ENCODE assay signal across 12 cellular contexts in the genomic region with DNA sequence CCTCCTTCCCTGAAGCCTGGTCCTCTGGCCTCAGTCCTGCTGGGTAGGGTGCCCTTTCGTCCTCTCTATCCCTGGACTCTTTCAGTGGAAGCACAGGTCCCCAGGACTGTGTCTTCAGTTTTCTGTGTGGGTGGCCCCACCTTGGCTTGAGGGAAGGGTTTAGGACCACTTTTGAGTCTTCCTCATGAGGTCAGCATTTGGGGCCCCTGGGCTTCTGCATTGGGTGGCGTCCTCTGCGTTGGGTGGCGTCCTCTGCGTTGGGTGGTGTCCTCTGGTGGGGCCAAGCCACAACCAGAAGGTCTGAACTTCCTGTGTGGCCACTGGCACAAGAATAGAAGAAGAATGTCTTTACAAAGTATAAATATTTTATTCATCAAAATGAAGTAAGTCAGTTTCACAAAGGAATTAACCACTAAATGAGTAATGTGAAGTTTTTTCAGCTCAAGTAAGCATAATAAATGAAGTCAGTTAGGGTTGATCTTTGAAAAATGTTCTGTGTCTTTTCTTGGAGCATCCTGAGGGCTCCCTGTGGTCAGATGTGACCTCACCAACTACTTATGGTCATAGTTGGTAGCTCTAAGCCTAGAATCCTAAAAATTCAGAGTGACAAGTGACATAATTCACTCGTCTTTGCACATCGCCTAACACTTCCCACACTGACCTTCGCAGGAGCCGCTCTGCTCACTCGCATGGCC. TPM values are rescaled to one million over a fixed set of nuclear protein-coding genes. Genes with fewer than 3 reads are reported as not detected.
DNase-seq lines count a peak whose midpoint lies in the region; ATAC-seq, FAIRE-seq and TF ChIP-seq lines count a peak whose summit lies in the region.
"Had no signal": no experiment of that assay in that cellular context is flagged by ENCODE, and none has a peak within 500 bp of the region (broad histone marks: within the 10 kb centered on the region; RNA-seq: fewer than 3 reads in every experiment).

No MANE protein-coding gene starts in this region.

- H3K4me1 Mint-ChIP-seq in activated naive CD4-positive, alpha-beta T cell treated with anti-CD3 and anti-CD28 coated beads for 36 hours (ENCODE audit: low read depth): no peaks in the 10 kb centered on the region
- peaks cover 21% of the 10 kb centered on the region for H3K4me1 Mint-ChIP-seq in chondrocyte (ENCODE audit: low read depth)
- no peaks in the 10 kb centered on the region for H3K4me1 Mint-ChIP-seq in activated CD8-positive, alpha-beta memory T cell treated with anti-CD3 and anti-CD28 coated beads, Interleukin-2, amount 10 ng/mL, durations not matched to agents 7 days and 5 days

- FAIRE-seq in small intestine (lab: Jason Lieb, UNC): no peak
- FAIRE-seq: A204.1, TTC549 had no signal

- intact Hi-C loops in activated naive CD4-positive, alpha-beta T cell treated with anti-CD3 and anti-CD28 coated beads for 36 hours (cut with micrococcal nuclease): no loop called here
- intact Hi-C loops in lower lobe of right lung (cut with DNase I) (no loop called here), aorta (cut with DNase I) (no loop called here)

- WGBS in aorta, 2 donors: 45 to 49% methylated on average over 10 of the region's 10 CpGs
- WGBS in small intestine, 3 donors: 78 to 91% (median 88%) methylated on average over 10 of the region's 10 CpGs

- ATAC-seq in lower lobe of right lung: peak; percentile 21 to 56
- ATAC-seq in aorta (ENCODE audit: low FRiP score): no peak
- ATAC-seq in HG03442 (IDR thresholded peaks at IDR 0.05; ENCODE audit: unreplicated experiment): no peak
- ATAC-seq in activated CD8-positive, alpha-beta memory T cell treated with anti-CD3 and anti-CD28 coated beads, Interleukin-2, amount 10 ng/mL, durations not matched to agents 7 days and 5 days: no peak

- DNase-seq in activated naive CD4-positive, alpha-beta T cell treated with anti-CD3 and anti-CD28 coated beads for 36 hours: peak; percentile 2
- DNase-seq in activated naive CD4-positive, alpha-beta T cell (lab: John Stamatoyannopoulos, UW): no peak
- DNase-seq in chondrocyte (ENCODE audit: low spot score): no peak
- DNase-seq in lower lobe of right lung: peak; percentile 48
- DNase-seq in aorta: peak in 1 of 2 donors; percentile 82
- no peak for DNase-seq in small intestine
- DNase-seq in activated CD8-positive, alpha-beta memory T cell treated with anti-CD3 and anti-CD28 coated beads, Interleukin-2, amount 10 ng/mL, durations not matched to agents 7 days and 5 days: no peak
- DNase-seq: activated T-cell treated with anti-CD3 and anti-CD28 coated beads, Interleukin-2, amount 50 U/mL, for 1 hour had no signal

- H3K9me3 ChIP-seq in lower lobe of right lung (no peaks in the 10 kb centered on the region), aorta (ENCODE audit: control insufficient read depth, low read length) (no peaks in the 10 kb centered on the region), small intestine (ENCODE audit: control insufficient read depth, low read depth) (no peaks in the 10 kb centered on the region)

- H3K27ac ChIP-seq in lower lobe of right lung (no peak overlapping the region), aorta (ENCODE audit: low read depth in 1 of 2, low read length in 2 of 2) (peak overlapping the region; percentile 61 to 79), small intestine (ENCODE audit: low read depth in 1 of 2, low read length in 1 of 2) (no peak overlapping the region)

- H3K27me3 ChIP-seq in lower lobe of right lung (ENCODE audit: low read depth) (no peaks in the 10 kb centered on the region), aorta (ENCODE audit: control insufficient read depth in 1 of 2, insufficient read depth in 2 of 2, low read length in 1 of 2) (no peaks in the 10 kb centered on the region), small intestine (ENCODE audit: control insufficient read depth in 2 of 2, insufficient read depth in 2 of 2, low read length in 2 of 2) (no peaks in the 10 kb centered on the region)

- no peaks in the 10 kb centered on the region for H3K9me3 Mint-ChIP-seq in activated naive CD4-positive, alpha-beta T cell treated with anti-CD3 and anti-CD28 coated beads for 36 hours
- H3K9me3 Mint-ChIP-seq in chondrocyte (ENCODE audit: low read depth): peaks cover 8% of the 10 kb centered on the region
- no peaks in the 10 kb centered on the region for H3K9me3 Mint-ChIP-seq in activated CD8-positive, alpha-beta memory T cell treated with anti-CD3 and anti-CD28 coated beads, Interleukin-2, amount 10 ng/mL, durations not matched to agents 7 days and 5 days (ENCODE audit: low read depth)

- H3K27ac Mint-ChIP-seq in activated naive CD4-positive, alpha-beta T cell treated with anti-CD3 and anti-CD28 coated beads for 36 hours: no peak overlapping the region
- H3K27ac Mint-ChIP-seq in chondrocyte (ENCODE audit: unreplicated experiment): peak overlapping the region; percentile 84
- no peak overlapping the region for H3K27ac Mint-ChIP-seq in activated CD8-positive, alpha-beta memory T cell treated with anti-CD3 and anti-CD28 coated beads, Interleukin-2, amount 10 ng/mL, durations not matched to agents 7 days and 5 days

- TF ChIP-seq CTCF in chondrocyte (IDR thresholded peaks at IDR 0.05) (no peak), lower lobe of right lung (IDR thresholded peaks at IDR 0.05) (no peak)

- CTCF ChIA-PET in activated naive CD4-positive, alpha-beta T cell treated with anti-CD3 and anti-CD28 coated beads for 36 hours (lab: Charles Lee): no interaction called here
- CTCF ChIA-PET in activated CD8-positive, alpha-beta memory T cell treated with anti-CD3 and anti-CD28 coated beads, Interleukin-2, amount 10 ng/mL, durations not matched to agents 7 days and 5 days (lab: Charles Lee): no interaction called here

- H3K4me3 Mint-ChIP-seq in activated naive CD4-positive, alpha-beta T cell treated with anti-CD3 and anti-CD28 coated beads for 36 hours: no peak overlapping the region
- H3K4me3 Mint-ChIP-seq in chondrocyte (ENCODE audit: unreplicated experiment): no peak overlapping the region
- no peak overlapping the region for H3K4me3 Mint-ChIP-seq in activated CD8-positive, alpha-beta memory T cell treated with anti-CD3 and anti-CD28 coated beads, Interleukin-2, amount 10 ng/mL, durations not matched to agents 7 days and 5 days

- H3K36me3 Mint-ChIP-seq in activated naive CD4-positive, alpha-beta T cell treated with anti-CD3 and anti-CD28 coated beads for 36 hours (ENCODE audit: low read depth): no peaks in the 10 kb centered on the region
- H3K36me3 Mint-ChIP-seq in chondrocyte (ENCODE audit: low read depth): peaks cover 4% of the 10 kb centered on the region
- H3K36me3 Mint-ChIP-seq in activated CD8-positive, alpha-beta memory T cell treated with anti-CD3 and anti-CD28 coated beads, Interleukin-2, amount 10 ng/mL, durations not matched to agents 7 days and 5 days: no peaks in the 10 kb centered on the region

- H3K4me1 ChIP-seq in lower lobe of right lung (peaks cover 16% of the 10 kb centered on the region), aorta (ENCODE audit: control insufficient read depth in 1 of 2, insufficient read depth in 2 of 2, low read length in 2 of 2) (no peaks in the 10 kb centered on the region), small intestine (ENCODE audit: control insufficient read depth in 2 of 2, insufficient read depth in 1 of 2, low read depth in 1 of 2, low read length in 1 of 2) (no peaks in the 10 kb centered on the region)

- H3K27me3 Mint-ChIP-seq in activated naive CD4-positive, alpha-beta T cell treated with anti-CD3 and anti-CD28 coated beads for 36 hours (ENCODE audit: low read depth): no peaks in the 10 kb centered on the region
- H3K27me3 Mint-ChIP-seq in chondrocyte (ENCODE audit: low read depth): no peaks in the 10 kb centered on the region
- no peaks in the 10 kb centered on the region for H3K27me3 Mint-ChIP-seq in activated CD8-positive, alpha-beta memory T cell treated with anti-CD3 and anti-CD28 coated beads, Interleukin-2, amount 10 ng/mL, durations not matched to agents 7 days and 5 days

- H3K36me3 ChIP-seq in lower lobe of right lung (peaks cover 4% of the 10 kb centered on the region), aorta (ENCODE audit: control insufficient read depth in 1 of 2, insufficient read depth in 2 of 2, low read length in 1 of 2) (no peaks in the 10 kb centered on the region), small intestine (ENCODE audit: control insufficient read depth in 2 of 2, insufficient read depth in 2 of 2, low read length in 2 of 2) (no peaks in the 10 kb centered on the region)

- H3K4me3 ChIP-seq in lower lobe of right lung (no peak overlapping the region), aorta (ENCODE audit: low read length in 2 of 2) (no peak overlapping the region), small intestine (ENCODE audit: low read depth in 1 of 2, low read length in 2 of 2) (no peak overlapping the region)

RNA-seq across cellular contexts. Expression of a gene that starts 39.2 kb away (rescaled TPM):
- total RNA-seq in activated naive CD4-positive, alpha-beta T cell treated with anti-CD3 and anti-CD28 coated beads for 36 hours: not detected
- total RNA-seq in chondrocyte (0.28 to 0.36 TPM (median 0.35 TPM) in 3 replicates), lower lobe of right lung (1.0 TPM), aorta (under 1 TPM; 0.18 to 0.49 TPM)
- polyA plus RNA-seq in aorta (1 to 10 TPM; 1.5 to 2.1 TPM), small intestine (under 1 TPM in 1 of 3 donors, not detected in 2; 0.21 TPM)
- not detected for total RNA-seq in activated CD8-positive, alpha-beta memory T cell treated with anti-CD3 and anti-CD28 coated beads, Interleukin-2, amount 10 ng/mL, durations not matched to agents 7 days and 5 days
- total RNA-seq: Daoy had no signal

Comparison
In these comparisons a context has a peak if more than half of its experiments do, and no peak if none do; other contexts are left out.
1. DNase-seq: peak in activated naive CD4-positive, alpha-beta T cell treated with anti-CD3 and anti-CD28 coated beads for 36 hours (single experiment) and lower lobe of right lung (single experiment); none in activated naive CD4-positive, alpha-beta T cell (0 of 4), chondrocyte (single experiment), small intestine (single experiment) and activated CD8-positive, alpha-beta memory T cell treated with anti-CD3 and anti-CD28 coated beads, Interleukin-2, amount 10 ng/mL, durations not matched to agents 7 days and 5 days (single experiment).
2. ATAC-seq: peak in lower lobe of right lung (2 of 2); none in aorta (single experiment), HG03442 (single experiment) and activated CD8-positive, alpha-beta memory T cell treated with anti-CD3 and anti-CD28 coated beads, Interleukin-2, amount 10 ng/mL, durations not matched to agents 7 days and 5 days (single experiment).
3. H3K27ac ChIP-seq: peak in aorta (2 of 2); none in lower lobe of right lung (single experiment) and small intestine (0 of 2).